9 cellular contexts compared by ENCODE assay signal in genomic region chr1:59678809-59679228, GRCh38.
DNase-seq lines count a peak whose midpoint lies in the region; ATAC-seq and TF ChIP-seq lines count a peak whose summit lies in the region.
"Had no signal": no experiment of that assay in that cellular context is flagged by ENCODE, and none has a peak within 500 bp of the region (broad histone marks: within the 10 kb centered on the region; RNA-seq: fewer than 3 reads in every experiment).

No MANE protein-coding gene starts in this region.

- intact Hi-C loops in left lung (cut with DNase I), result no loop called here

- no peak for TF ChIP-seq CTCF in left lung (IDR thresholded peaks at IDR 0.05)

- H3K4me1 ChIP-seq in left lung, result peaks cover 23 to 63% of the 10 kb centered on the region in 2 donors

- H3K36me3 ChIP-seq in left lung, result no peaks in the 10 kb centered on the region

- peak; percentile 94 for DNase-seq in ACHN
- DNase-seq in HT1080 (ENCODE audit: low read depth), result peak; percentile 99
- peak; percentile 77 for DNase-seq in amniotic stem cell (lab: John Stamatoyannopoulos, UW)
- DNase-seq in left lung, result no peak
- DNase-seq in inferior parietal cortex (ENCODE audit: extremely low spot score), result no peak
- DNase-seq in COLO668 (lab: John Stamatoyannopoulos, UW; ENCODE audit: unreplicated experiment), result no peak
- no peak for DNase-seq in pons (ENCODE audit: low spot score)
- DNase-seq: DND-41 had no signal

- H3K4me3 ChIP-seq in left lung, result no peak overlapping the region

- in situ Hi-C loops in ACHN (cut with HindIII; ENCODE audit: low pct_ligation_motif_present, low pct_unique_long_range_greater_than_20kb, low sequenced_read_pairs), result no loop called here

- ATAC-seq in left lung (peak; percentile 45), esophagus mucosa (no peak)

- no peaks in the 10 kb centered on the region for H3K27me3 ChIP-seq in left lung

- H3K9me3 ChIP-seq in left lung, result no peaks in the 10 kb centered on the region

- peak overlapping the region in 1 of 2 donors; percentile 53 for H3K27ac ChIP-seq in left lung

Comparison
In these comparisons a context has a peak if more than half of its experiments do, and no peak if none do; other contexts are left out.
1. DNase-seq: peak in ACHN (single experiment), HT1080 (single experiment) and amniotic stem cell (single experiment); none in left lung (0 of 2), inferior parietal cortex (single experiment), COLO668 (single experiment) and pons (single experiment).